Comparison of ENCODE assay signal across 8 cellular contexts in the genomic region with DNA sequence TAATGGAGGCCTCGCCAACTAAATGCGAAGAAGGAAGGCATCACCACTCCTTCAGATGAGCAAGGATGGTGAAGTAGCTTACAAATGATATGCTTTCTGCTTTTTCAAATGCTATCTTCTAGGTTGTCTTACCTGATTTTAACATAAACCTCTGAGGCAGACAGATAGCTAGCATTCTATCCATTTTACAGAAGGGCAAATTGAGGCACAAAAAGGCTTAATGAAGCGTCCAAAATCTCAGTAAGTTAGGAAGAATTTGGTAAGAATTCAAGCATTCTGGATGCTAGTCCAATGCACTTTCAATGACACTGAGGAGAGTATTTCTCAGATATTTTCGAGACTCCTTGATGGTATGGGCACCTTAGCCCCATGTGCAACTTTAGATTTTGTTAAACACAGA.
"Had no signal": no experiment of that assay in that cellular context is flagged by ENCODE, and none has a peak within 500 bp of the region (broad histone marks: within the 10 kb centered on the region; RNA-seq: fewer than 3 reads in every experiment).

No MANE protein-coding gene starts in this region.

- ATAC-seq: GM12878 had no signal

- FAIRE-seq: G401.6, GM12878, GM12891, GM12892, GM18507, GM19239 had no signal

- H3K4me3 ChIP-seq: GM12878 had no signal

- DNase-seq: GDM1, GF-D8 had no signal
